9 cellular contexts compared by ENCODE assay signal in genomic region chr6:166861961-166862286, GRCh38.
DNase-seq lines count a peak whose midpoint lies in the region; ATAC-seq, FAIRE-seq and TF ChIP-seq lines count a peak whose summit lies in the region.
"Had no signal": no experiment of that assay in that cellular context is flagged by ENCODE, and none has a peak within 500 bp of the region (broad histone marks: within the 10 kb centered on the region; RNA-seq: fewer than 3 reads in every experiment).

No MANE protein-coding gene starts in this region.

- H2AFZ ChIP-seq in keratinocyte (ENCODE audit: control insufficient read depth, low read length), result no peak overlapping the region

- peaks cover 5% of the 10 kb centered on the region for H3K4me1 Mint-ChIP-seq in activated T-helper 17 cell treated with anti-CD3 and anti-CD28 coated beads, Interleukin-2, amount 50 U/mL, for 72 hours

- H3K9ac ChIP-seq in keratinocyte (ENCODE audit: control insufficient read depth, extremely low read depth, insufficient read depth, low read length), result no peak overlapping the region

- H3K4me1 ChIP-seq in keratinocyte (ENCODE audit: control insufficient read depth, extremely low read depth, insufficient read depth, low read length) (no peaks in the 10 kb centered on the region), stomach (peaks cover 9 to 21% (median 18%) of the 10 kb centered on the region in 4 donors)

- H3K4me3 ChIP-seq in keratinocyte (ENCODE audit: control insufficient read depth in 2 of 3, extremely low read depth in 1 of 3, insufficient read depth in 2 of 3, low read depth in 1 of 3, low read length in 3 of 3), result no peak overlapping the region
- H3K4me3 ChIP-seq in stomach, result peak overlapping the region; percentile 49 to 75 (median 66)

- H3K9me3 Mint-ChIP-seq in activated T-helper 17 cell treated with anti-CD3 and anti-CD28 coated beads, Interleukin-2, amount 50 U/mL, for 72 hours, result no peaks in the 10 kb centered on the region

- H4K20me1 ChIP-seq in keratinocyte (ENCODE audit: control insufficient read depth, extremely low read depth, insufficient read depth, low read length), result no peaks in the 10 kb centered on the region

- no peaks in the 10 kb centered on the region for H3K9me3 ChIP-seq in keratinocyte (ENCODE audit: control insufficient read depth, low read depth, low read length)
- H3K9me3 ChIP-seq in stomach, result no peaks in the 10 kb centered on the region

- 2 to 4% (median 2%) methylated on average over 11 of the region's 11 CpGs for WGBS in stomach, 5 donors

- H3K27me3 Mint-ChIP-seq in activated T-helper 17 cell treated with anti-CD3 and anti-CD28 coated beads, Interleukin-2, amount 50 U/mL, for 72 hours, result no peaks in the 10 kb centered on the region

- intact Hi-C loops in stomach (cut with DNase I; ENCODE audit: low total_unique reads), result no loop called here

- no peak for TF ChIP-seq CTCF in keratinocyte (optimal IDR thresholded peaks at IDR 0.05 in 1 of 3, IDR thresholded peaks at IDR 0.05 in 1 of 3, conservative IDR thresholded peaks at IDR 0.05 in 1 of 3; ENCODE audit: extremely low read depth in 1 of 3, insufficient read depth in 2 of 3, low read length in 3 of 3)
- TF ChIP-seq CTCF in stomach (IDR thresholded peaks at IDR 0.05), result no peak

- TF ChIP-seq POLR2A in stomach (IDR thresholded peaks at IDR 0.05), result no peak

- H3K79me2 ChIP-seq in keratinocyte (ENCODE audit: control insufficient read depth, insufficient read depth, low read length), result no peaks in the 10 kb centered on the region

- no peak for TF ChIP-seq EP300 in stomach (IDR thresholded peaks at IDR 0.05)

- DNase-seq in DMS53 (lab: John Stamatoyannopoulos, UW), result peak; percentile 31
- no peak for DNase-seq in DMS53 treated with DMSO at 0.1 percent for 48 hours (lab: John Stamatoyannopoulos, UW; ENCODE audit: unreplicated experiment)
- DNase-seq in keratinocyte (ENCODE audit: low read depth, low spot score), result no peak
- DNase-seq in stomach, result no peak
- no peak for DNase-seq in midbrain (lab: John Stamatoyannopoulos, UW)
- no peak for DNase-seq in putamen (ENCODE audit: low spot score)

- H3K27me3 ChIP-seq in keratinocyte (ENCODE audit: control insufficient read depth, extremely low read depth, insufficient read depth, low read length), result peaks cover 37% of the 10 kb centered on the region
- peaks cover 0 to 27% (median 19%) of the 10 kb centered on the region in 3 donors for H3K27me3 ChIP-seq in stomach

- dilution Hi-C loops in keratinocyte (cut with MboI; ENCODE audit: extremely low pct_ligation_motif_present, low sequenced_read_pairs), result no loop called here

- peak overlapping the region; percentile 82 for H3K4me3 Mint-ChIP-seq in activated T-helper 17 cell treated with anti-CD3 and anti-CD28 coated beads, Interleukin-2, amount 50 U/mL, for 72 hours

- H3K27ac ChIP-seq in keratinocyte (ENCODE audit: control insufficient read depth, insufficient read depth, low read length), result no peak overlapping the region
- peak overlapping the region in 3 of 5 donors; percentile 1 to 68 (median 68) for H3K27ac ChIP-seq in stomach
- H3K27ac ChIP-seq: 22Rv1 had no signal

- no peak for ATAC-seq in activated T-helper 17 cell treated with anti-CD3 and anti-CD28 coated beads, Interleukin-2, amount 50 U/mL, for 72 hours (replicated peaks)
- no peak for ATAC-seq in GM21515 (IDR thresholded peaks at IDR 0.05; ENCODE audit: unreplicated experiment)

- H3K36me3 Mint-ChIP-seq in activated T-helper 17 cell treated with anti-CD3 and anti-CD28 coated beads, Interleukin-2, amount 50 U/mL, for 72 hours (ENCODE audit: low read depth), result no peaks in the 10 kb centered on the region

- H3K4me2 ChIP-seq in keratinocyte (ENCODE audit: control insufficient read depth, extremely low read depth, insufficient read depth, low read depth, low read length), result peak overlapping the region; percentile 39

- no peaks in the 10 kb centered on the region for H3K9me1 ChIP-seq in keratinocyte (ENCODE audit: control insufficient read depth, extremely low read depth, insufficient read depth, low read length)

- H3K36me3 ChIP-seq in keratinocyte (ENCODE audit: control insufficient read depth in 2 of 2, extremely low read depth in 1 of 2, insufficient read depth in 2 of 2, low read length in 2 of 2) (no peaks in the 10 kb centered on the region), stomach (peaks cover 0 to 9% (median 0%) of the 10 kb centered on the region in 4 donors)

- peak overlapping the region; percentile 64 for H3K27ac Mint-ChIP-seq in activated T-helper 17 cell treated with anti-CD3 and anti-CD28 coated beads, Interleukin-2, amount 50 U/mL, for 72 hours

- FAIRE-seq in keratinocyte (lab: Jason Lieb, UNC), result no peak

Comparison
In these comparisons a context has a peak if more than half of its experiments do, and no peak if none do; other contexts are left out.
1. H3K4me3 ChIP-seq: peak in stomach (4 of 4); none in keratinocyte (0 of 3).